In the genomic region with DNA sequence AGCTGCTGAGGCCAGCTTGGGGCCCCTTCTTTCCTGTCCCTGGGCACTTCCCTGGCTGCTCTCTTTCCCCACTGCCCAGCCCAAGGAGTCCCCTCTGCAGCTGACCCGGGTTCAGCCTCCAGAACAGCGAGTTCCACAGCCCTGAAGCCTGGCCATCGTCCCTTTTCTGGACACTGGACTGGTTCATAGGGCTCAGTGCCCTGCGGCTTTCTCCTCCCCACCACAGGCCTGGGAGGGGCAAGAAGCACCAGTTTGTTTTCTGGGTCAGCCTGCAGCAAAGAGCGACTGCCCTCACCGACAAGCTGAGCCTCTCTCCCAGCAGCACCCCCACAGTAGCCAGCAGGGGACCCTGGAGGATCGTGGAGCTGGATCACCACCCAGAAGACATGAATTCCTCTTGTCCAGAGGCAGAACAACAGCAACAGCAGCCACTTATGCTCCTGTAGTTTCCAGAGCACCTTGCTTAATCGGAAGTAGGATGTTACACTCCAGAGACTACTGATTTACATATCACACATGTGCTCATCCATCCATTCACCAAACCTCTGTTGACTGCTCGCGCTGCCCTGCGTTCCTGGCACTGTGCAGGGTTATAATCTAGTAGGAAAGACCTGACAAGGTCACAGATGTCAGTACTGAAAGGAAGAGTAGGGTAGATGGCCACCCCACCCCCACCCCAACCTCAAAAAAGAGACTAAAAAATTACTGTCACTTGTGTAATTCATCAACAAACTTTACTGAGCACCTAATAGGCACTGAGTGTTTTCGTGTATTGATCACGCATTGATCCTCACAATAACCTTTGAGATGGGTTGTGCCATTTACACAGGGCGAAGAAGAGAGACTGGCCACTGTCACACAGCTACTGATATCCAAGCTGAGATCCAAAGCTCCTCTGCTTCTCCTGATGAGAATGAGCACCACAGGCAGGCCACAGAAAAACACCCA, we compare ENCODE assay signal across 8 cellular contexts. TPM values are rescaled to one million over a fixed set of nuclear protein-coding genes. Genes with fewer than 3 reads are reported as not detected.
DNase-seq lines count a peak whose midpoint lies in the region; ATAC-seq, FAIRE-seq and TF ChIP-seq lines count a peak whose summit lies in the region.

No MANE protein-coding gene starts in this region.

- POLR2A ChIA-PET in HCT116 (lab: Charles Lee) (no interaction called here), Panc1 (lab: Charles Lee) (no interaction called here), H1 (lab: Charles Lee; ENCODE audit: partially characterized antibody) (interaction anchor here (1.0 to 3.1 kb wide), 10 partner anchors 11 to 123 kb away, joined by 3 to 20 read pairs (median 6); partner anchors contain the start of genes CXCR5 and DDX6)

- no peaks in the 10 kb centered on the region for H3K9me2 ChIP-seq in HCT116 (ENCODE audit: insufficient read depth)

- CTCF ChIA-PET in HCT116 (lab: Charles Lee), result no interaction called here
- CTCF ChIA-PET in Panc1 (lab: Charles Lee), result no interaction called here
- CTCF ChIA-PET in H1 (lab: Charles Lee; ENCODE audit: partially characterized antibody), result interaction anchor here (0.6 to 2.3 kb wide), 14 partner anchors 9 to 210 kb away, joined by 3 to 10 read pairs (median 4); partner anchors contain the start of gene CXCR5

- no peak overlapping the region for H3K14ac ChIP-seq in H1 (ENCODE audit: insufficient read length)

- no peak overlapping the region for H4K91ac ChIP-seq in H1 (replicated peaks; ENCODE audit: insufficient read length, low read length)

- H4K5ac ChIP-seq in H1 (ENCODE audit: insufficient read length, low read depth, low read length), result no peak overlapping the region

- no peaks in the 10 kb centered on the region for H4K20me1 ChIP-seq in HCT116 (ENCODE audit: insufficient read depth)
- H4K20me1 ChIP-seq in H1 (replicated peaks in 1 of 2; ENCODE audit: control insufficient read depth in 1 of 2, insufficient read depth in 2 of 2, low read length in 2 of 2), result no peaks in the 10 kb centered on the region

- ATAC-seq in HCT116, result peak; percentile 14; the same call in 1 of the 2 replicates
- peak; percentile 71 for ATAC-seq in Panc1

- H3K27ac ChIP-seq in HCT116 (ENCODE audit: low read depth, low read length) (no peak overlapping the region), Panc1 (ENCODE audit: low read length) (no peak overlapping the region), H1 (ENCODE audit: low read depth, low read length) (no peak overlapping the region), vagina (peak overlapping the region; percentile 90)

- peaks cover 3% of the 10 kb centered on the region; the same call in 1 of the 2 replicates for H3K23me2 ChIP-seq in H1 (ENCODE audit: low read depth, low read length)

- no peak for FAIRE-seq in H1 (lab: Jason Lieb, UNC)
- FAIRE-seq in GM12892 (lab: Jason Lieb, UNC), result no peak

- 62% methylated on average over 14 of the region's 14 CpGs; no CpG with 5 or more reads in 1 of the 2 experiments for WGBS in H1 (ENCODE audit: extremely low coverage in 1 of 2, insufficient coverage in 1 of 2, insufficient read length in 1 of 2, insufficient replicate concordance in 2 of 2, low coverage in 1 of 2, low lambda C conversion rate in 2 of 2, missing lambda C conversion rate in 1 of 2), 2 experiments

- H3K18ac ChIP-seq in H1 (ENCODE audit: extremely low read depth, low read length), result peak overlapping the region; percentile 42

- TF ChIP-seq RAD21 in HCT116 (IDR thresholded peaks at IDR 0.05; ENCODE audit: low read depth) (no peak), H1 (IDR thresholded peaks at IDR 0.05 in 1 of 2, conservative IDR thresholded peaks at IDR 0.05 in 1 of 2; ENCODE audit: low read depth in 2 of 2, low read length in 2 of 2) (peak; percentile 6 to 26; a peak in 1 of 4 replicates)

- BruUV-seq in HCT116 (replicated peaks; lab: Mats Ljungman, UMichigan) (no TSS peak), Panc1 (replicated peaks; lab: Mats Ljungman, UMichigan) (no TSS peak)

- no peak overlapping the region for H3K56ac ChIP-seq in H1 (replicated peaks; ENCODE audit: insufficient read length, low read depth, low read length)

- no peaks in the 10 kb centered on the region for H3K4me1 ChIP-seq in HCT116 (ENCODE audit: control insufficient read depth in 1 of 2, insufficient read depth in 2 of 2, low read length in 2 of 2)
- H3K4me1 ChIP-seq in Panc1 (ENCODE audit: control insufficient read depth, insufficient read depth, low read length), result peaks cover 11% of the 10 kb centered on the region
- peaks cover 0 to 12% (median 6%) of the 10 kb centered on the region in 4 experiments; a peak in 6 of 7 replicates for H3K4me1 ChIP-seq in H1 (replicated peaks in 1 of 4; ENCODE audit: control insufficient read depth in 3 of 4, insufficient read depth in 4 of 4, low read length in 3 of 4)
- H3K4me1 ChIP-seq in vagina, result peaks cover 25% of the 10 kb centered on the region

- H2BK5ac ChIP-seq in H1 (ENCODE audit: low read depth, low read length), result peak overlapping the region; percentile 57; the same call in 1 of the 2 replicates

- TF ChIP-seq CTCF in GM12872 (IDR thresholded peaks at IDR 0.05; ENCODE audit: insufficient read depth, low read depth, low read length) (0 out of 3 replicates have a peak, but pooled peaks have one; percentile 16), HCT116 (IDR thresholded peaks at IDR 0.05 in 2 of 3, conservative IDR thresholded peaks at IDR 0.05 in 1 of 3; ENCODE audit: borderline replicate concordance in 1 of 3, insufficient read depth in 1 of 3, low read depth in 2 of 3, low read length in 2 of 3) (no peak), Panc1 (IDR thresholded peaks at IDR 0.05) (no peak), H1 (IDR thresholded peaks at IDR 0.05; ENCODE audit: control extremely low read depth in 1 of 3, insufficient read depth in 1 of 3, low read depth in 1 of 3, low read length in 3 of 3) (no peak), vagina (IDR thresholded peaks at IDR 0.05) (peak in 1 of 3 experiments; percentile 4)

- H2BK120ac ChIP-seq in H1 (replicated peaks; ENCODE audit: low read depth, low read length), result peak overlapping the region; percentile 35

- no peak overlapping the region for H3K23ac ChIP-seq in H1 (ENCODE audit: insufficient read length)

- in situ Hi-C loops in Panc1 (cut with HindIII; ENCODE audit: low pct_unique_long_range_greater_than_20kb, low sequenced_read_pairs), result no loop called here

- no peak overlapping the region for H2AK5ac ChIP-seq in H1 (ENCODE audit: low read depth, low read length)

- H3K9ac ChIP-seq in HCT116 (ENCODE audit: low read length) (no peak overlapping the region), H1 (replicated peaks in 1 of 4; ENCODE audit: extremely low read depth in 1 of 4, low read depth in 3 of 4, low read length in 3 of 4) (no peak overlapping the region)

- peak overlapping the region; percentile 52; the same call in 1 of the 2 replicates for H2BK12ac ChIP-seq in H1 (ENCODE audit: low read depth, low read length)

- no peak overlapping the region for H3K4ac ChIP-seq in H1 (replicated peaks; ENCODE audit: insufficient read length, low read depth, low read length)

- H3K4me2 ChIP-seq in HCT116 (ENCODE audit: low read length) (no peak overlapping the region), H1 (ENCODE audit: insufficient read depth in 1 of 2, low read depth in 2 of 2, low read length in 2 of 2) (peak overlapping the region; percentile 47 to 62)

- H3K4me3 ChIP-seq in HCT116 (replicated peaks in 1 of 2; ENCODE audit: low read depth in 1 of 2, low read length in 2 of 2) (no peak overlapping the region), Panc1 (ENCODE audit: low read depth in 2 of 2, low read length in 2 of 2) (no peak overlapping the region), H1 (ENCODE audit: extremely low read depth in 1 of 4, insufficient read depth in 2 of 4, low read depth in 3 of 4, low read length in 4 of 4) (peak overlapping the region in 2 of 4 experiments; percentile 7 to 32; a peak in 4 of 8 replicates), vagina (peak overlapping the region; percentile 21 to 23)

- H3K79me2 ChIP-seq in HCT116 (ENCODE audit: insufficient read depth, low read length) (no peaks in the 10 kb centered on the region), H1 (ENCODE audit: control insufficient read depth in 1 of 2, insufficient read depth in 2 of 2, low read length in 2 of 2) (no peaks in the 10 kb centered on the region)

- H4K8ac ChIP-seq in H1 (ENCODE audit: extremely low read depth, insufficient read depth, low read length), result peak overlapping the region; percentile 81; the same call in 1 of the 2 replicates

- H3K27me3 ChIP-seq in HCT116 (ENCODE audit: insufficient read depth, low read length) (no peaks in the 10 kb centered on the region), Panc1 (ENCODE audit: control insufficient read depth, insufficient read depth, low read length) (peaks cover 2% of the 10 kb centered on the region; the same call in 1 of the 2 replicates), H1 (replicated peaks in 1 of 4; ENCODE audit: control insufficient read depth in 3 of 4, extremely low read depth in 1 of 4, insufficient read depth in 3 of 4, low read length in 3 of 4) (no peaks in the 10 kb centered on the region), vagina (no peaks in the 10 kb centered on the region)

- no peaks in the 10 kb centered on the region for H3K79me1 ChIP-seq in H1 (ENCODE audit: low read depth, low read length)

- no peak for TF ChIP-seq EP300 in H1 (IDR thresholded peaks at IDR 0.05; ENCODE audit: borderline replicate concordance in 1 of 2, low read depth in 2 of 2, low read length in 2 of 2)

- H3K36me3 ChIP-seq in HCT116 (ENCODE audit: control insufficient read depth in 1 of 2, insufficient read depth in 2 of 2, low read length in 2 of 2), result no peaks in the 10 kb centered on the region
- no peaks in the 10 kb centered on the region for H3K36me3 ChIP-seq in Panc1 (ENCODE audit: control insufficient read depth, insufficient read depth, low read length)
- H3K36me3 ChIP-seq in H1 (ENCODE audit: control insufficient read depth in 2 of 4, insufficient read depth in 4 of 4, low read length in 3 of 4), result no peaks in the 10 kb centered on the region
- no peaks in the 10 kb centered on the region for H3K36me3 ChIP-seq in vagina

- no peak for TF ChIP-seq POLR2A in HCT116 (IDR thresholded peaks at IDR 0.05; ENCODE audit: borderline replicate concordance, extremely low read depth, insufficient read depth, insufficient read length)
- TF ChIP-seq POLR2A in H1 (IDR thresholded peaks at IDR 0.05; ENCODE audit: control extremely low read depth in 1 of 2, low read depth in 2 of 2, low read length in 2 of 2), result no peak
- TF ChIP-seq POLR2A in vagina (IDR thresholded peaks at IDR 0.05), result no peak
- no peak for TF ChIP-seq POLR2A in GM12892 (IDR thresholded peaks at IDR 0.05; ENCODE audit: low read depth, low read length)

- H3K9me3 ChIP-seq in HCT116 (ENCODE audit: control insufficient read depth in 1 of 2, insufficient read depth in 1 of 2, low read depth in 1 of 2, low read length in 2 of 2), result no peaks in the 10 kb centered on the region
- no peaks in the 10 kb centered on the region for H3K9me3 ChIP-seq in Panc1 (ENCODE audit: control insufficient read depth, insufficient read depth, low read depth, low read length)
- no peaks in the 10 kb centered on the region for H3K9me3 ChIP-seq in H1 (ENCODE audit: insufficient read depth in 2 of 2, low read depth in 1 of 2, low read length in 1 of 2)
- no peaks in the 10 kb centered on the region for H3K9me3 ChIP-seq in vagina

- no peak overlapping the region for H2BK20ac ChIP-seq in H1 (ENCODE audit: low read length)

- RAD21 ChIA-PET in HCT116 (lab: Charles Lee; ENCODE audit: low non-redundant PET in 1 of 2, low total read pairs in 2 of 2, uncharacterized antibody in 2 of 2, unreplicated experiment in 2 of 2), result interaction anchor here in 1 of 2 experiments (0.9 kb wide), 1 partner anchor 19 kb away, joined by 3 read pairs; no protein-coding TSS in a partner anchor

- no peak for DNase-seq in HCT116 (ENCODE audit: low read depth, low spot score)
- no peak for DNase-seq in Panc1 (ENCODE audit: low read depth, low spot score)
- peak in 1 of 2 experiments; percentile 63 for DNase-seq in H1 (ENCODE audit: low read depth in 1 of 2, low spot score in 2 of 2)
- peak; percentile 35 for DNase-seq in myocyte (ENCODE audit: low read depth)
- DNase-seq in vagina (ENCODE audit: extremely low spot score in 2 of 2), result peak in 1 of 2 donors; percentile 96
- DNase-seq in cerebellum (ENCODE audit: low spot score), result no peak
- no peak for DNase-seq in GM12892 (ENCODE audit: insufficient read length)

- intact Hi-C loops in HCT116 (cut with micrococcal nuclease) (no loop called here), Panc1 (cut with micrococcal nuclease; ENCODE audit: unreplicated experiment) (no loop called here), vagina (cut with DNase I) (no loop called here)

- no peak overlapping the region for H2BK15ac ChIP-seq in H1 (ENCODE audit: low read length)

- H2AFZ ChIP-seq in HCT116 (ENCODE audit: low read depth, low read length, poor library complexity, severe bottlenecking) (no peak overlapping the region), H1 (ENCODE audit: low read length) (peak overlapping the region; percentile 97)

RNA-seq across cellular contexts. Expression of gene CXCR5, which starts 13.0 kb away (rescaled TPM):
- not detected for total RNA-seq in HCT116 (2021; ENCODE audit: unreplicated experiment)
- 0.01 TPM in 1 of 2 replicates, not detected in the other for polyA plus RNA-seq in HCT116 (2012)
- not detected for total RNA-seq in Panc1 (2021; ENCODE audit: unreplicated experiment)
- not detected for polyA plus RNA-seq in Panc1 (2012; ENCODE audit: insufficient read length)
- not detected in 2 replicates for total RNA-seq in H1 (2021; fragmentation: NEBNext Ultra II Directional; extraction: Animal tissue kit (Norgen Biotek cat#: 25700))
- not detected in 2 replicates for polyA plus RNA-seq in H1 (2011; rRNA removed)
- not detected for polyA plus RNA-seq in H1 (2011; cell fraction: cytosol; rRNA removed)
- polyA plus RNA-seq in H1 (2011; cell fraction: nucleus; rRNA removed), result not detected
- polyA plus RNA-seq in H1 (2012, experiment 1 of 2), result not detected in 4 replicates
- polyA plus RNA-seq in H1 (2012, experiment 2 of 2), result not detected
- polyA plus RNA-seq in H1 (2013, experiment 1 of 2), result not detected
- polyA plus RNA-seq in H1 (2013, experiment 2 of 2), result not detected
- not detected in 2 replicates for polyA minus RNA-seq in H1 (2011; rRNA and poly(A)+ RNA removed)
- not detected for polyA minus RNA-seq in H1 (2011; cell fraction: cytosol; rRNA and poly(A)+ RNA removed)
- polyA minus RNA-seq in H1 (2011; cell fraction: nucleus; rRNA and poly(A)+ RNA removed), result not detected
- not detected in 2 replicates for total RNA-seq in myocyte
- not detected for polyA plus RNA-seq in myocyte (2012)
- not detected for total RNA-seq in vagina
- total RNA-seq in cerebellum, result not detected
- 2.1 TPM for polyA plus RNA-seq in GM12892 (2012; ENCODE audit: missing spikeins)

RNA-seq across cellular contexts. Expression of gene BCL9L, which starts 55.1 kb away (rescaled TPM):
- total RNA-seq in HCT116 (2021; ENCODE audit: unreplicated experiment) (120 TPM), Panc1 (2021; ENCODE audit: unreplicated experiment) (234 TPM), myocyte (15.2 and 22.1 TPM in 2 replicates), vagina (30.0 TPM), cerebellum (7.9 TPM)
- polyA plus RNA-seq in HCT116 (2012), result 83.0 and 85.7 TPM in 2 replicates
- polyA plus RNA-seq in Panc1 (2012; ENCODE audit: insufficient read length), result 207 TPM
- total RNA-seq in H1 (2021; fragmentation: NEBNext Ultra II Directional; extraction: Animal tissue kit (Norgen Biotek cat#: 25700)), result 57.8 and 58.2 TPM in 2 replicates
- polyA plus RNA-seq in H1 (2011; rRNA removed), result 6.2 and 15.7 TPM in 2 replicates
- 4.4 TPM for polyA plus RNA-seq in H1 (2011; cell fraction: cytosol; rRNA removed)
- polyA plus RNA-seq in H1 (2011; cell fraction: nucleus; rRNA removed), result 29.6 TPM
- polyA plus RNA-seq in H1 (2012, experiment 1 of 2), result 40.7 to 56.9 TPM (median 45.3 TPM) in 4 replicates
- polyA plus RNA-seq in H1 (2012, experiment 2 of 2), result 18.6 TPM
- polyA plus RNA-seq in H1 (2013, experiment 1 of 2), result 62.5 TPM
- polyA plus RNA-seq in H1 (2013, experiment 2 of 2), result 58.3 TPM
- 4.8 and 6.3 TPM in 2 replicates for polyA minus RNA-seq in H1 (2011; rRNA and poly(A)+ RNA removed)
- polyA minus RNA-seq in H1 (2011; cell fraction: cytosol; rRNA and poly(A)+ RNA removed), result 31.1 TPM
- 20.6 TPM for polyA minus RNA-seq in H1 (2011; cell fraction: nucleus; rRNA and poly(A)+ RNA removed)
- 36.4 TPM for polyA plus RNA-seq in myocyte (2012)
- polyA plus RNA-seq in GM12892 (2012; ENCODE audit: missing spikeins), result 3.1 TPM

Comparison
In these comparisons a context has a peak if more than half of its experiments do, and no peak if none do; other contexts are left out.
1. H3K4me3 ChIP-seq: peak in vagina (2 of 2); none in HCT116 (0 of 2) and Panc1 (0 of 2).